In the genomic region with DNA sequence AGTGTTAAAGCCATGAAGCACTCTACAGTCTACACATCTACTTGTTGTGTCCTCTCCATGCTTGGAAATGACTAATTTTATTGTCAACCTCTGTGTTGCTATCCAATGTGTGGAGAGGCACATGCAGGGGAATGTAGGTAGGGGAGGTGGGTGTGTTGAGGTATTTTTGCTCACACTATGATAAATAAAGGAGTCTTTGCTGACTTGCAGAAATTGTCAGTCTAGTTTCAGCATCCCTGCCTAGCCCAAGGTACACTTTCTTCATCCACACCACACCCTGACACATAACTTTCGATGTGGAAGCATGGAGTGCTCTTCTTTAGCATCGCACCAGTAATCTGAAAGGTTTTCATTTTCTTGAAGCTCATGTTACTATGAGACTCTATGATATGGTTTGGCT, we compare ENCODE assay signal across 10 cellular contexts.
"Had no signal": no experiment of that assay in that cellular context is flagged by ENCODE, and none has a peak within 500 bp of the region (broad histone marks: within the 10 kb centered on the region; RNA-seq: fewer than 3 reads in every experiment).

No MANE protein-coding gene starts in this region.

- H2AFZ ChIP-seq: GM23248, GM23338 had no signal

- H3K27ac ChIP-seq: GM23248 had no signal

- ATAC-seq: GM23338, HCT116 had no signal

- FAIRE-seq: H1, H54 had no signal

- H3K9ac ChIP-seq: GM23248 had no signal

- H3K27ac Mint-ChIP-seq: GM23338, H9, HFFc6 had no signal

- H3K4me2 ChIP-seq: GM23338 had no signal

- H3K4me3 ChIP-seq: GM23248, GM23338, HAP-1 had no signal

- H3K4me3 Mint-ChIP-seq: GM23338, H9, HFFc6 had no signal

- H3K9me3 ChIP-seq: HAP-1 had no signal

- DNase-seq: GM23248, GOT3, H9, HCEC 1CT, HFFc6 had no signal

- H3K4me1 ChIP-seq: HAP-1 had no signal

- H3K36me3 ChIP-seq: HAP-1 had no signal
